Comparison of ENCODE assay signal across 1 cellular context in the genomic region with DNA sequence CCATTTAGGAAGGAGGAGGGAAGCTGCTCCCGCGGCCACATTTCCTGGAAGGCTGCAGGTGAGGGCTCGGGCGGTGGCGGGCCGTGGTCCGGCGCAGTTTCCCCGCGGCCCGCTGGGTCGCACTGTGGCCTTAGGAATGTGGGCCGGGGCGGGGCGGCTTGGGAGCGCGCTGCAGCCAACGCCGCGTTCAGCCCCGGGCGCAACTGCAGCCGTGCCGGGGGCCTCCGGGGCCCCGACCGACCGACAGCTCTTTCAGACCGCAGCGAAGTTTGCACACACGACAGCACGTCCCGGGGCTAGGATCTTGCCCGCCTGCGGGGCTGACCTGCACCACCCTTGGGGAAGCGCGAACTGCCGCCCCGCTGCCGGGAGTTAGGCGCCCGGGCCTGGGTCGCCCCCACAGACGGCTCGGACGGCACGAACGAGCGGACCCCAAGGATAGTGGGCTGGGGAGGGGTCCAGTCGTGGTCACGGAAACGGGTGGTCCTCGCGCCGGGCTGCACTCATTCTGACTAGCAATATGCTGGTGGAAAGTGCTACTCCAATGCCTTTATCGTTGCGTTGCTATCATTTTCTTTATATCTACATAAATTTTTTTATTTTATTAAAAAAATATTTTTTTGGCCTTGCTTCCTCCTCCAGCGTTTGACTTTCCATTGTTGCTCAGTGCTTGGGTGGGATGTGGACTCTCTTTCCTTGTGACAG.
A peak's percentile ranks its signal among the peaks of the same experiment; 100 is the strongest.
TF ChIP-seq lines count a peak whose summit lies in the region.

No MANE protein-coding gene starts in this region.

TF ChIP-seq in HepG2, 621 proteins besides CTCF, POLR2A, EP300 and RAD21 (continued from another document and continues in another):
- TF ChIP-seq, protein P1, sequence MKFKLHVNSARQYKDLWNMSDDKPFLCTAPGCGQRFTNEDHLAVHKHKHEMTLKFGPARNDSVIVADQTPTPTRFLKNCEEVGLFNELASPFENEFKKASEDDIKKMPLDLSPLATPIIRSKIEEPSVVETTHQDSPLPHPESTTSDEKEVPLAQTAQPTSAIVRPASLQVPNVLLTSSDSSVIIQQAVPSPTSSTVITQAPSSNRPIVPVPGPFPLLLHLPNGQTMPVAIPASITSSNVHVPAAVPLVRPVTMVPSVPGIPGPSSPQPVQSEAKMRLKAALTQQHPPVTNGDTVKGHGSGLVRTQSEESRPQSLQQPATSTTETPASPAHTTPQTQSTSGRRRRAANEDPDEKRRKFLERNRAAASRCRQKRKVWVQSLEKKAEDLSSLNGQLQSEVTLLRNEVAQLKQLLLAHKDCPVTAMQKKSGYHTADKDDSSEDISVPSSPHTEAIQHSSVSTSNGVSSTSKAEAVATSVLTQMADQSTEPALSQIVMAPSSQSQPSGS (CRISPR knock-in tag; IDR thresholded peaks at IDR 0.05) = peak; percentile 41; the same call in 1 of the 2 replicates
- TF ChIP-seq SETDB1 (CRISPR knock-in tag; IDR thresholded peaks at IDR 0.05; ENCODE audit: borderline replicate concordance) (no peak), PHF8 (CRISPR knock-in tag; IDR thresholded peaks at IDR 0.05) (no peak; the same call in 1 of the 2 replicates), NONO (IDR thresholded peaks at IDR 0.05) (no peak), NONO (CRISPR knock-in tag; conservative IDR thresholded peaks at IDR 0.05) (peak; percentile 75; the same call in 1 of the 2 replicates), ZMYM2 (CRISPR knock-in tag; IDR thresholded peaks at IDR 0.05) (0 out of 2 replicates have a peak, but pooled peaks have one; percentile 54), ZNF768 (CRISPR knock-in tag; IDR thresholded peaks at IDR 0.05) (peak; percentile 66), EEA1 (CRISPR knock-in tag; IDR thresholded peaks at IDR 0.05; ENCODE audit: borderline replicate concordance) (0 out of 2 replicates have a peak, but pooled peaks have one; percentile 65), ZNF550 (CRISPR knock-in tag; IDR thresholded peaks at IDR 0.05; ENCODE audit: borderline replicate concordance) (0 out of 2 replicates have a peak, but pooled peaks have one; percentile 67), MXD4 (CRISPR knock-in tag; IDR thresholded peaks at IDR 0.05) (peak; percentile 63; the same call in 1 of the 2 replicates), ZNF138 (CRISPR knock-in tag; IDR thresholded peaks at IDR 0.05; ENCODE audit: low read depth) (no peak), MBD4 (IDR thresholded peaks at IDR 0.05; ENCODE audit: borderline replicate concordance, low read length) (no peak), RELA (CRISPR knock-in tag; IDR thresholded peaks at IDR 0.05) (0 out of 2 replicates have a peak, but pooled peaks have one; percentile 43), ZNF484 (CRISPR knock-in tag; IDR thresholded peaks at IDR 0.05; ENCODE audit: borderline replicate concordance, low read depth) (no peak), SMAD1 (CRISPR knock-in tag; IDR thresholded peaks at IDR 0.05; ENCODE audit: borderline replicate concordance, low read depth) (peak; percentile 89; the same call in 1 of the 2 replicates), STAG1 (CRISPR knock-in tag; IDR thresholded peaks at IDR 0.05) (peak; percentile 99), SALL2 (CRISPR knock-in tag; IDR thresholded peaks at IDR 0.05) (peak; percentile 97), KMT2A (CRISPR knock-in tag; IDR thresholded peaks at IDR 0.05) (peak; percentile 77; the same call in 1 of the 2 replicates), LCORL (IDR thresholded peaks at IDR 0.05) (no peak), LCORL (CRISPR knock-in tag; IDR thresholded peaks at IDR 0.05) (peak; percentile 89), HNF4G (IDR thresholded peaks at IDR 0.05; ENCODE audit: borderline replicate concordance, low read depth, low read length) (no peak), HNF4G (CRISPR knock-in tag; IDR thresholded peaks at IDR 0.05; ENCODE audit: borderline replicate concordance, low read depth) (peak; percentile 56; the same call in 1 of the 2 replicates), BORCS8-MEF2B (CRISPR knock-in tag; IDR thresholded peaks at IDR 0.05) (peak; percentile 86), HDAC1 (CRISPR knock-in tag; IDR thresholded peaks at IDR 0.05) (peak; percentile 43; the same call in 1 of the 2 replicates), ZNF549 (CRISPR knock-in tag; IDR thresholded peaks at IDR 0.05) (0 out of 2 replicates have a peak, but pooled peaks have one; percentile 46), ZBTB7A (CRISPR knock-in tag; IDR thresholded peaks at IDR 0.05) (peak; percentile 66; the same call in 1 of the 2 replicates), ZIK1 (CRISPR knock-in tag; IDR thresholded peaks at IDR 0.05; ENCODE audit: borderline replicate concordance, low read depth) (0 out of 2 replicates have a peak, but pooled peaks have one; percentile 18), KLF6 (CRISPR knock-in tag; IDR thresholded peaks at IDR 0.05) (peak; percentile 72; the same call in 1 of the 2 replicates), PPARG (CRISPR knock-in tag; conservative IDR thresholded peaks at IDR 0.05) (peak; percentile 60), ZNF674 (CRISPR knock-in tag; IDR thresholded peaks at IDR 0.05; ENCODE audit: low read depth) (no peak), TEAD3 (CRISPR knock-in tag; optimal IDR thresholded peaks at IDR 0.05; ENCODE audit: borderline replicate concordance) (peak; percentile 85), SAP130 (CRISPR knock-in tag; IDR thresholded peaks at IDR 0.05; ENCODE audit: low read depth) (peak; percentile 48; the same call in 1 of the 2 replicates), NBN (conservative IDR thresholded peaks at IDR 0.05) (no peak), TMF1 (CRISPR knock-in tag; IDR thresholded peaks at IDR 0.05; ENCODE audit: low read depth) (peak; percentile 45; the same call in 1 of the 2 replicates), RFXAP (CRISPR knock-in tag; IDR thresholded peaks at IDR 0.05; ENCODE audit: borderline replicate concordance) (peak; percentile 80; the same call in 1 of the 2 replicates), ZKSCAN5 (CRISPR knock-in tag; IDR thresholded peaks at IDR 0.05) (no peak), ZSCAN29 (CRISPR knock-in tag; conservative IDR thresholded peaks at IDR 0.05) (no peak), ZNF501 (CRISPR knock-in tag; IDR thresholded peaks at IDR 0.05) (peak; percentile 94), ZNF746 (CRISPR knock-in tag; IDR thresholded peaks at IDR 0.05) (no peak), WIZ (CRISPR knock-in tag; IDR thresholded peaks at IDR 0.05) (peak; percentile 45; the same call in 1 of the 2 replicates), SP5 (CRISPR knock-in tag; IDR thresholded peaks at IDR 0.05; ENCODE audit: borderline replicate concordance, low read depth) (peak; percentile 64; the same call in 1 of the 2 replicates), THAP11 (CRISPR knock-in tag; IDR thresholded peaks at IDR 0.05) (peak; percentile 49; the same call in 1 of the 2 replicates), SRSF1 (optimal IDR thresholded peaks at IDR 0.05; ENCODE audit: low read depth, low read length) (peak; percentile 84), TEAD2 (CRISPR knock-in tag; IDR thresholded peaks at IDR 0.05) (0 out of 2 replicates have a peak, but pooled peaks have one; percentile 32), ZNF7 (CRISPR knock-in tag; IDR thresholded peaks at IDR 0.05) (no peak), ZNF552 (CRISPR knock-in tag; IDR thresholded peaks at IDR 0.05; ENCODE audit: borderline replicate concordance) (0 out of 2 replicates have a peak, but pooled peaks have one; percentile 22), NKX3-1 (CRISPR knock-in tag; IDR thresholded peaks at IDR 0.05) (peak; percentile 51; the same call in 1 of the 2 replicates), ETV6 (CRISPR knock-in tag; conservative IDR thresholded peaks at IDR 0.05) (peak; percentile 57; the same call in 1 of the 2 replicates), ZNF225 (CRISPR knock-in tag; IDR thresholded peaks at IDR 0.05) (peak; percentile 83; the same call in 1 of the 2 replicates), RBM39 (IDR thresholded peaks at IDR 0.05; ENCODE audit: low read depth, low read length, poor library complexity, severe bottlenecking) (peak; percentile 77), ZNF367 (CRISPR knock-in tag; IDR thresholded peaks at IDR 0.05; ENCODE audit: borderline replicate concordance) (0 out of 2 replicates have a peak, but pooled peaks have one; percentile 46), ZNF776 (CRISPR knock-in tag; IDR thresholded peaks at IDR 0.05) (peak; percentile 62; the same call in 1 of the 2 replicates)
- TF ChIP-seq, protein P2, sequence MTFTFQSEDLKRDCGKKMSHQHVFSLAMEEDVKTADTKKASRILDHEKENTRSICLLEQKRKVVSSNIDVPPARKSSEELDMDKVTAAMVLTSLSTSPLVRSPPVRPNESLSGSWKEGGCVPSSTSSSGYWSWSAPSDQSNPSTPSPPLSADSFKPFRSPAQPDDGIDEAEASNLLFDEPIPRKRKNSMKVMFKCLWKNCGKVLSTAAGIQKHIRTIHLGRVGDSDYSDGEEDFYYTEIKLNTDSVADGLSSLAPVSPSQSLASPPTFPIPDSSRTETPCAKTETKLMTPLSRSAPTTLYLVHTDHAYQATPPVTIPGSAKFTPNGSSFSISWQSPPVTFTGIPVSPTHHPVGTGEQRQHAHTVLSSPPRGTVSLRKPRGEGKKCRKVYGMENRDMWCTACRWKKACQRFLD (CRISPR knock-in tag; IDR thresholded peaks at IDR 0.05; ENCODE audit: borderline replicate concordance) = no peak
- TF ChIP-seq, protein P3, sequence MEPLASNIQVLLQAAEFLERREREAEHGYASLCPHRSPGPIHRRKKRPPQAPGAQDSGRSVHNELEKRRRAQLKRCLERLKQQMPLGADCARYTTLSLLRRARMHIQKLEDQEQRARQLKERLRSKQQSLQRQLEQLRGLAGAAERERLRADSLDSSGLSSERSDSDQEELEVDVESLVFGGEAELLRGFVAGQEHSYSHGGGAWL (CRISPR knock-in tag; IDR thresholded peaks at IDR 0.05) = 0 out of 2 replicates have a peak, but pooled peaks have one; percentile 29
- TF ChIP-seq, protein P4, sequence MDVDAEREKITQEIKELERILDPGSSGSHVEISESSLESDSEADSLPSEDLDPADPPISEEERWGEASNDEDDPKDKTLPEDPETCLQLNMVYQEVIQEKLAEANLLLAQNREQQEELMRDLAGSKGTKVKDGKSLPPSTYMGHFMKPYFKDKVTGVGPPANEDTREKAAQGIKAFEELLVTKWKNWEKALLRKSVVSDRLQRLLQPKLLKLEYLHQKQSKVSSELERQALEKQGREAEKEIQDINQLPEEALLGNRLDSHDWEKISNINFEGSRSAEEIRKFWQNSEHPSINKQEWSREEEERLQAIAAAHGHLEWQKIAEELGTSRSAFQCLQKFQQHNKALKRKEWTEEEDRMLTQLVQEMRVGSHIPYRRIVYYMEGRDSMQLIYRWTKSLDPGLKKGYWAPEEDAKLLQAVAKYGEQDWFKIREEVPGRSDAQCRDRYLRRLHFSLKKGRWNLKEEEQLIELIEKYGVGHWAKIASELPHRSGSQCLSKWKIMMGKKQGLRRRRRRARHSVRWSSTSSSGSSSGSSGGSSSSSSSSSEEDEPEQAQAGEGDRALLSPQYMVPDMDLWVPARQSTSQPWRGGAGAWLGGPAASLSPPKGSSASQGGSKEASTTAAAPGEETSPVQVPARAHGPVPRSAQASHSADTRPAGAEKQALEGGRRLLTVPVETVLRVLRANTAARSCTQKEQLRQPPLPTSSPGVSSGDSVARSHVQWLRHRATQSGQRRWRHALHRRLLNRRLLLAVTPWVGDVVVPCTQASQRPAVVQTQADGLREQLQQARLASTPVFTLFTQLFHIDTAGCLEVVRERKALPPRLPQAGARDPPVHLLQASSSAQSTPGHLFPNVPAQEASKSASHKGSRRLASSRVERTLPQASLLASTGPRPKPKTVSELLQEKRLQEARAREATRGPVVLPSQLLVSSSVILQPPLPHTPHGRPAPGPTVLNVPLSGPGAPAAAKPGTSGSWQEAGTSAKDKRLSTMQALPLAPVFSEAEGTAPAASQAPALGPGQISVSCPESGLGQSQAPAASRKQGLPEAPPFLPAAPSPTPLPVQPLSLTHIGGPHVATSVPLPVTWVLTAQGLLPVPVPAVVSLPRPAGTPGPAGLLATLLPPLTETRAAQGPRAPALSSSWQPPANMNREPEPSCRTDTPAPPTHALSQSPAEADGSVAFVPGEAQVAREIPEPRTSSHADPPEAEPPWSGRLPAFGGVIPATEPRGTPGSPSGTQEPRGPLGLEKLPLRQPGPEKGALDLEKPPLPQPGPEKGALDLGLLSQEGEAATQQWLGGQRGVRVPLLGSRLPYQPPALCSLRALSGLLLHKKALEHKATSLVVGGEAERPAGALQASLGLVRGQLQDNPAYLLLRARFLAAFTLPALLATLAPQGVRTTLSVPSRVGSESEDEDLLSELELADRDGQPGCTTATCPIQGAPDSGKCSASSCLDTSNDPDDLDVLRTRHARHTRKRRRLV (CRISPR knock-in tag; IDR thresholded peaks at IDR 0.05) = no peak
- TF ChIP-seq, protein P5, sequence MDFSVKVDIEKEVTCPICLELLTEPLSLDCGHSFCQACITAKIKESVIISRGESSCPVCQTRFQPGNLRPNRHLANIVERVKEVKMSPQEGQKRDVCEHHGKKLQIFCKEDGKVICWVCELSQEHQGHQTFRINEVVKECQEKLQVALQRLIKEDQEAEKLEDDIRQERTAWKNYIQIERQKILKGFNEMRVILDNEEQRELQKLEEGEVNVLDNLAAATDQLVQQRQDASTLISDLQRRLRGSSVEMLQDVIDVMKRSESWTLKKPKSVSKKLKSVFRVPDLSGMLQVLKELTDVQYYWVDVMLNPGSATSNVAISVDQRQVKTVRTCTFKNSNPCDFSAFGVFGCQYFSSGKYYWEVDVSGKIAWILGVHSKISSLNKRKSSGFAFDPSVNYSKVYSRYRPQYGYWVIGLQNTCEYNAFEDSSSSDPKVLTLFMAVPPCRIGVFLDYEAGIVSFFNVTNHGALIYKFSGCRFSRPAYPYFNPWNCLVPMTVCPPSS (IDR thresholded peaks at IDR 0.05) = no peak
- TF ChIP-seq, protein P6, sequence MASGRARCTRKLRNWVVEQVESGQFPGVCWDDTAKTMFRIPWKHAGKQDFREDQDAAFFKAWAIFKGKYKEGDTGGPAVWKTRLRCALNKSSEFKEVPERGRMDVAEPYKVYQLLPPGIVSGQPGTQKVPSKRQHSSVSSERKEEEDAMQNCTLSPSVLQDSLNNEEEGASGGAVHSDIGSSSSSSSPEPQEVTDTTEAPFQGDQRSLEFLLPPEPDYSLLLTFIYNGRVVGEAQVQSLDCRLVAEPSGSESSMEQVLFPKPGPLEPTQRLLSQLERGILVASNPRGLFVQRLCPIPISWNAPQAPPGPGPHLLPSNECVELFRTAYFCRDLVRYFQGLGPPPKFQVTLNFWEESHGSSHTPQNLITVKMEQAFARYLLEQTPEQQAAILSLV (CRISPR knock-in tag; IDR thresholded peaks at IDR 0.05; ENCODE audit: borderline replicate concordance) = peak; percentile 62; the same call in 1 of the 2 replicates
- TF ChIP-seq, protein P7, sequence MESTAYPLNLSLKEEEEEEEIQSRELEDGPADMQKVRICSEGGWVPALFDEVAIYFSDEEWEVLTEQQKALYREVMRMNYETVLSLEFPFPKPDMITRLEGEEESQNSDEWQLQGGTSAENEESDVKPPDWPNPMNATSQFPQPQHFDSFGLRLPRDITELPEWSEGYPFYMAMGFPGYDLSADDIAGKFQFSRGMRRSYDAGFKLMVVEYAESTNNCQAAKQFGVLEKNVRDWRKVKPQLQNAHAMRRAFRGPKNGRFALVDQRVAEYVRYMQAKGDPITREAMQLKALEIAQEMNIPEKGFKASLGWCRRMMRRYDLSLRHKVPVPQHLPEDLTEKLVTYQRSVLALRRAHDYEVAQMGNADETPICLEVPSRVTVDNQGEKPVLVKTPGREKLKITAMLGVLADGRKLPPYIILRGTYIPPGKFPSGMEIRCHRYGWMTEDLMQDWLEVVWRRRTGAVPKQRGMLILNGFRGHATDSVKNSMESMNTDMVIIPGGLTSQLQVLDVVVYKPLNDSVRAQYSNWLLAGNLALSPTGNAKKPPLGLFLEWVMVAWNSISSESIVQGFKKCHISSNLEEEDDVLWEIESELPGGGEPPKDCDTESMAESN (CRISPR knock-in tag; conservative IDR thresholded peaks at IDR 0.05) = peak; percentile 79
